ENCODE assay signal across 1 cellular context in genomic region chr2:168180483-168180882, GRCh38.
TF ChIP-seq lines count a peak whose summit lies in the region.

No MANE protein-coding gene starts in this region.

TF ChIP-seq in HepG2, 621 proteins besides CTCF, POLR2A, EP300 and RAD21 (continued from another document and continues in another):
- TF ChIP-seq SNAPC5 (CRISPR knock-in tag; IDR thresholded peaks at IDR 0.05; ENCODE audit: borderline replicate concordance) (no peak), HMG20A (CRISPR knock-in tag; IDR thresholded peaks at IDR 0.05; ENCODE audit: borderline replicate concordance) (peak; percentile 48; the same call in 1 of the 2 replicates), DMAP1 (CRISPR knock-in tag; IDR thresholded peaks at IDR 0.05) (peak; percentile 58; the same call in 1 of the 2 replicates), FOXP1 (IDR thresholded peaks at IDR 0.05) (no peak), FOXP1 (CRISPR knock-in tag; IDR thresholded peaks at IDR 0.05) (peak; percentile 39; the same call in 1 of the 2 replicates), AFF4 (CRISPR knock-in tag; IDR thresholded peaks at IDR 0.05) (0 out of 2 replicates have a peak, but pooled peaks have one; percentile 27), RERE (CRISPR knock-in tag; IDR thresholded peaks at IDR 0.05; ENCODE audit: low read depth) (0 out of 2 replicates have a peak, but pooled peaks have one; percentile 11), KAT8 (CRISPR knock-in tag; IDR thresholded peaks at IDR 0.05) (0 out of 2 replicates have a peak, but pooled peaks have one; percentile 57), TBX2 (CRISPR knock-in tag; IDR thresholded peaks at IDR 0.05; ENCODE audit: borderline replicate concordance) (peak; percentile 68; the same call in 1 of the 2 replicates), RXRB (CRISPR knock-in tag; IDR thresholded peaks at IDR 0.05; ENCODE audit: borderline replicate concordance) (peak; percentile 25; the same call in 1 of the 2 replicates), HDAC2 (CRISPR knock-in tag; IDR thresholded peaks at IDR 0.05) (peak; percentile 48; the same call in 1 of the 2 replicates), KDM5B (CRISPR knock-in tag; IDR thresholded peaks at IDR 0.05; ENCODE audit: borderline replicate concordance) (no peak), ERF (CRISPR knock-in tag; IDR thresholded peaks at IDR 0.05) (0 out of 2 replicates have a peak, but pooled peaks have one; percentile 31), ATM (IDR thresholded peaks at IDR 0.05; ENCODE audit: borderline replicate concordance) (peak; percentile 12; the same call in 1 of the 2 replicates), ZBTB34 (CRISPR knock-in tag; IDR thresholded peaks at IDR 0.05) (0 out of 2 replicates have a peak, but pooled peaks have one; percentile 53), KMT2A (CRISPR knock-in tag; IDR thresholded peaks at IDR 0.05) (0 out of 2 replicates have a peak, but pooled peaks have one; percentile 45), RARA (CRISPR knock-in tag; IDR thresholded peaks at IDR 0.05) (0 out of 2 replicates have a peak, but pooled peaks have one; percentile 20), NFIB (CRISPR knock-in tag; IDR thresholded peaks at IDR 0.05; ENCODE audit: borderline replicate concordance) (no peak), PATZ1 (CRISPR knock-in tag; IDR thresholded peaks at IDR 0.05) (0 out of 2 replicates have a peak, but pooled peaks have one; percentile 22), SRSF4 (IDR thresholded peaks at IDR 0.05; ENCODE audit: low read depth, low read length, poor library complexity, severe bottlenecking) (no peak), ZNF337 (CRISPR knock-in tag; IDR thresholded peaks at IDR 0.05; ENCODE audit: borderline replicate concordance, low read depth) (no peak), ZNF629 (CRISPR knock-in tag; conservative IDR thresholded peaks at IDR 0.05) (peak; percentile 9; the same call in 1 of the 2 replicates), ZNF749 (CRISPR knock-in tag; IDR thresholded peaks at IDR 0.05; ENCODE audit: borderline replicate concordance) (0 out of 2 replicates have a peak, but pooled peaks have one; percentile 9), KLF15 (CRISPR knock-in tag; IDR thresholded peaks at IDR 0.05; ENCODE audit: borderline replicate concordance) (no peak), CREB3 (CRISPR knock-in tag; IDR thresholded peaks at IDR 0.05) (0 out of 2 replicates have a peak, but pooled peaks have one; percentile 22), SAP130 (CRISPR knock-in tag; IDR thresholded peaks at IDR 0.05; ENCODE audit: low read depth) (peak; percentile 56; the same call in 1 of the 2 replicates), ATF2 (CRISPR knock-in tag; IDR thresholded peaks at IDR 0.05) (peak; percentile 34; the same call in 1 of the 2 replicates), FOXM1 (CRISPR knock-in tag; IDR thresholded peaks at IDR 0.05) (0 out of 2 replicates have a peak, but pooled peaks have one; percentile 74), HIC2 (CRISPR knock-in tag; IDR thresholded peaks at IDR 0.05; ENCODE audit: low read depth) (no peak), KLF16 (CRISPR knock-in tag; IDR thresholded peaks at IDR 0.05) (peak in 1 of 2 experiments; percentile 47; a peak in 1 of 4 replicates), TFAP4 (IDR thresholded peaks at IDR 0.05; ENCODE audit: borderline replicate concordance, low read depth) (peak; percentile 33; the same call in 1 of the 2 replicates), ELF1 (CRISPR knock-in tag; IDR thresholded peaks at IDR 0.05) (0 out of 2 replicates have a peak, but pooled peaks have one; percentile 9), TEF (CRISPR knock-in tag; IDR thresholded peaks at IDR 0.05) (peak; percentile 82; the same call in 1 of the 2 replicates), ZNF878 (CRISPR knock-in tag; IDR thresholded peaks at IDR 0.05) (no peak), FOXA3 (CRISPR knock-in tag; IDR thresholded peaks at IDR 0.05) (no peak), SOX5 (CRISPR knock-in tag; IDR thresholded peaks at IDR 0.05; ENCODE audit: borderline replicate concordance) (peak; percentile 61; the same call in 1 of the 2 replicates), ZNF619 (CRISPR knock-in tag; IDR thresholded peaks at IDR 0.05) (no peak)
